ENCODE assay signal across 1 cellular context in the genomic region with DNA sequence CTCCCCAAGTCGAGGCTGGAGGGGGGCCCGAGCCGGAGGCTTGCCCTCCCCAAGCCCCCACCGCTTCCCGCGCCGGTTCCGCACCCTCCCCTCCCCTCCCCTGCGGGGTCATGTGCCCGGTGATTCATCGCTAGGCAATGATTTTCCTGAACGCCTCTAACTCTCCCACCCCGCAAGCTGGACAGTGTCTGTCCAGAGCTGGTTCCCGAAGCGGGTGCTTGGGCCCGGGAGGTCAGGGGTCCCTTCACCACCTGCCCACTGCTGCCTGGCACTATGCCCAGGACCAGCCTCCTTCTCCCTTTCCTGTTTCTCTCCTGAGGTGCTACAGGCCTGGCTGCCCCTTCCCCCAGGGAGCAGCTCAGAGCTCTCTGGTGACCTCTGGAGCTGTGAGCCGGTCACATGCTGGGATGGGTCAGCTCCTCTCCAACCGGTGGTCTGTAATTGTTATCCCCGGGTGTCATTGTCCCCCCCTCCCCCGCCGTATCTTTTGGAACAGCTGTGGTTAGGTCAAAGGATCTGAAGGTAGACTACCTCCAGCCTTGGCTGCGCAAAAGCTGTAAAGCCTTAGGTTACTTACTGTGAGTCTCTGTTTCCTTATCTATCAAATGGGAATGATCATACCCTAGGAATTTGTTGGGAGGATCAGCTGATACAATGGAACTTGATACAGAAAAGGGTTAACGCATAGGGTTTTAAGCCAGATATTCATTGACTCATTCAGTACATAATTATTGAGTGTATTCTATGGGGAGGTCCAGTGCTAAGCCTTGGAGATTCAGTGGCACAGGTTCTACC.
A peak's percentile ranks its signal among the peaks of the same experiment; 100 is the strongest.
TF ChIP-seq lines count a peak whose summit lies in the region.

No MANE protein-coding gene starts in this region.

TF ChIP-seq in K562, 482 proteins besides CTCF, POLR2A, EP300 and RAD21 (continued from another document and continues in another):
- TF ChIP-seq, protein P1, sequence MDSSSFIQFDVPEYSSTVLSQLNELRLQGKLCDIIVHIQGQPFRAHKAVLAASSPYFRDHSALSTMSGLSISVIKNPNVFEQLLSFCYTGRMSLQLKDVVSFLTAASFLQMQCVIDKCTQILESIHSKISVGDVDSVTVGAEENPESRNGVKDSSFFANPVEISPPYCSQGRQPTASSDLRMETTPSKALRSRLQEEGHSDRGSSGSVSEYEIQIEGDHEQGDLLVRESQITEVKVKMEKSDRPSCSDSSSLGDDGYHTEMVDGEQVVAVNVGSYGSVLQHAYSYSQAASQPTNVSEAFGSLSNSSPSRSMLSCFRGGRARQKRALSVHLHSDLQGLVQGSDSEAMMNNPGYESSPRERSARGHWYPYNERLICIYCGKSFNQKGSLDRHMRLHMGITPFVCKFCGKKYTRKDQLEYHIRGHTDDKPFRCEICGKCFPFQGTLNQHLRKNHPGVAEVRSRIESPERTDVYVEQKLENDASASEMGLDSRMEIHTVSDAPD (CRISPR knock-in tag; IDR thresholded peaks at IDR 0.05): no peak
- TF ChIP-seq MAFF (IDR thresholded peaks at IDR 0.05; ENCODE audit: low read length) (no peak), L3MBTL2 (IDR thresholded peaks at IDR 0.05) (no peak), ARNT (IDR thresholded peaks at IDR 0.05) (no peak), ZNF165 (CRISPR knock-in tag; IDR thresholded peaks at IDR 0.05; ENCODE audit: borderline replicate concordance) (no peak), HMG20B (CRISPR knock-in tag; IDR thresholded peaks at IDR 0.05) (no peak), CHD1 (IDR thresholded peaks at IDR 0.05; ENCODE audit: low read length) (peak; percentile 36), SREBF1 (IDR thresholded peaks at IDR 0.05; ENCODE audit: borderline replicate concordance, low read depth, low read length) (no peak), TAF1 (IDR thresholded peaks at IDR 0.05; ENCODE audit: control insufficient read depth, extremely low read depth, insufficient read depth, low read length, severe bottlenecking) (peak; percentile 20), TRIM28 (IDR thresholded peaks at IDR 0.05) (no peak), NFXL1 (CRISPR knock-in tag; IDR thresholded peaks at IDR 0.05) (no peak), POLR2H (tag; IDR thresholded peaks at IDR 0.05; ENCODE audit: low read depth) (no peak), ZNF77 (CRISPR knock-in tag; IDR thresholded peaks at IDR 0.05) (no peak), PCBP1 (IDR thresholded peaks at IDR 0.05; ENCODE audit: low read depth, low read length, poor library complexity, severe bottlenecking) (peak; percentile 0), GTF2E2 (tag; IDR thresholded peaks at IDR 0.05) (no peak), CHD4 (IDR thresholded peaks at IDR 0.05; ENCODE audit: insufficient read depth, insufficient replicate concordance, low read depth, low read length, poor library complexity, severe bottlenecking) (no peak), GATAD2A (IDR thresholded peaks at IDR 0.05) (no peak), MYNN (IDR thresholded peaks at IDR 0.05) (no peak), MYNN (CRISPR knock-in tag; IDR thresholded peaks at IDR 0.05) (no peak), SP2 (IDR thresholded peaks at IDR 0.05; ENCODE audit: extremely low read depth, low read depth, low read length, poor library complexity, severe bottlenecking) (no peak), POLR2AphosphoS5 (IDR thresholded peaks at IDR 0.05; ENCODE audit: control insufficient read depth, insufficient read depth, low read depth, low read length) (0 out of 2 replicates have a peak, but pooled peaks have one; percentile 23), ZNF23 (CRISPR knock-in tag; IDR thresholded peaks at IDR 0.05) (no peak), ZKSCAN8 (CRISPR knock-in tag; IDR thresholded peaks at IDR 0.05) (no peak), RUNX1 (IDR thresholded peaks at IDR 0.05; ENCODE audit: low read depth) (no peak), BACH1 (tag; IDR thresholded peaks at IDR 0.05) (no peak), NFIC (IDR thresholded peaks at IDR 0.05) (peak; percentile 79), BRF1 (IDR thresholded peaks at IDR 0.05; ENCODE audit: borderline replicate concordance, extremely low read depth, insufficient read length) (no peak), TEAD1 (CRISPR knock-in tag; IDR thresholded peaks at IDR 0.05) (no peak), PML (IDR thresholded peaks at IDR 0.05; ENCODE audit: low read length) (peak; percentile 11; the same call in 1 of the 2 replicates), SMARCA5 (IDR thresholded peaks at IDR 0.05) (0 out of 2 replicates have a peak, but pooled peaks have one; percentile 24)
- TF ChIP-seq, protein P2, sequence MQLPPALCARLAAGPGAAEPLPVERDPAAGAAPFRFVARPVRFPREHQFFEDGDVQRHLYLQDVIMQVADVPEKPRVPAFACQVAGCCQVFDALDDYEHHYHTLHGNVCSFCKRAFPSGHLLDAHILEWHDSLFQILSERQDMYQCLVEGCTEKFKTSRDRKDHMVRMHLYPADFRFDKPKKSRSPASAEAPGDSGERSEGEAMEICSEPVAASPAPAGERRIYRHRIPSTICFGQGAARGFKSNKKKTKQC (CRISPR knock-in tag; IDR thresholded peaks at IDR 0.05): no peak
- TF ChIP-seq, protein P3, sequence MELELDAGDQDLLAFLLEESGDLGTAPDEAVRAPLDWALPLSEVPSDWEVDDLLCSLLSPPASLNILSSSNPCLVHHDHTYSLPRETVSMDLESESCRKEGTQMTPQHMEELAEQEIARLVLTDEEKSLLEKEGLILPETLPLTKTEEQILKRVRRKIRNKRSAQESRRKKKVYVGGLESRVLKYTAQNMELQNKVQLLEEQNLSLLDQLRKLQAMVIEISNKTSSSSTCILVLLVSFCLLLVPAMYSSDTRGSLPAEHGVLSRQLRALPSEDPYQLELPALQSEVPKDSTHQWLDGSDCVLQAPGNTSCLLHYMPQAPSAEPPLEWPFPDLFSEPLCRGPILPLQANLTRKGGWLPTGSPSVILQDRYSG (tag; conservative IDR thresholded peaks at IDR 0.05; ENCODE audit: low read depth): no peak
- TF ChIP-seq, protein P4, sequence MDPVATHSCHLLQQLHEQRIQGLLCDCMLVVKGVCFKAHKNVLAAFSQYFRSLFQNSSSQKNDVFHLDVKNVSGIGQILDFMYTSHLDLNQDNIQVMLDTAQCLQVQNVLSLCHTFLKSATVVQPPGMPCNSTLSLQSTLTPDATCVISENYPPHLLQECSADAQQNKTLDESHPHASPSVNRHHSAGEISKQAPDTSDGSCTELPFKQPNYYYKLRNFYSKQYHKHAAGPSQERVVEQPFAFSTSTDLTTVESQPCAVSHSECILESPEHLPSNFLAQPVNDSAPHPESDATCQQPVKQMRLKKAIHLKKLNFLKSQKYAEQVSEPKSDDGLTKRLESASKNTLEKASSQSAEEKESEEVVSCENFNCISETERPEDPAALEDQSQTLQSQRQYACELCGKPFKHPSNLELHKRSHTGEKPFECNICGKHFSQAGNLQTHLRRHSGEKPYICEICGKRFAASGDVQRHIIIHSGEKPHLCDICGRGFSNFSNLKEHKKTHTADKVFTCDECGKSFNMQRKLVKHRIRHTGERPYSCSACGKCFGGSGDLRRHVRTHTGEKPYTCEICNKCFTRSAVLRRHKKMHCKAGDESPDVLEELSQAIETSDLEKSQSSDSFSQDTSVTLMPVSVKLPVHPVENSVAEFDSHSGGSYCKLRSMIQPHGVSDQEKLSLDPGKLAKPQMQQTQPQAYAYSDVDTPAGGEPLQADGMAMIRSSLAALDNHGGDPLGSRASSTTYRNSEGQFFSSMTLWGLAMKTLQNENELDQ (CRISPR knock-in tag; IDR thresholded peaks at IDR 0.05; ENCODE audit: borderline replicate concordance): no peak
- TF ChIP-seq, protein P5, sequence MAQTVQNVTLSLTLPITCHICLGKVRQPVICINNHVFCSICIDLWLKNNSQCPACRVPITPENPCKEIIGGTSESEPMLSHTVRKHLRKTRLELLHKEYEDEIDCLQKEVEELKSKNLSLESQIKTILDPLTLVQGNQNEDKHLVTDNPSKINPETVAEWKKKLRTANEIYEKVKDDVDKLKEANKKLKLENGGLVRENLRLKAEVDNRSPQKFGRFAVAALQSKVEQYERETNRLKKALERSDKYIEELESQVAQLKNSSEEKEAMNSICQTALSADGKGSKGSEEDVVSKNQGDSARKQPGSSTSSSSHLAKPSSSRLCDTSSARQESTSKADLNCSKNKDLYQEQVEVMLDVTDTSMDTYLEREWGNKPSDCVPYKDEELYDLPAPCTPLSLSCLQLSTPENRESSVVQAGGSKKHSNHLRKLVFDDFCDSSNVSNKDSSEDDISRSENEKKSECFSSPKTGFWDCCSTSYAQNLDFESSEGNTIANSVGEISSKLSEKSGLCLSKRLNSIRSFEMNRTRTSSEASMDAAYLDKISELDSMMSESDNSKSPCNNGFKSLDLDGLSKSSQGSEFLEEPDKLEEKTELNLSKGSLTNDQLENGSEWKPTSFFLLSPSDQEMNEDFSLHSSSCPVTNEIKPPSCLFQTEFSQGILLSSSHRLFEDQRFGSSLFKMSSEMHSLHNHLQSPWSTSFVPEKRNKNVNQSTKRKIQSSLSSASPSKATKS (CRISPR knock-in tag; IDR thresholded peaks at IDR 0.05): no peak
- TF ChIP-seq, protein P6, sequence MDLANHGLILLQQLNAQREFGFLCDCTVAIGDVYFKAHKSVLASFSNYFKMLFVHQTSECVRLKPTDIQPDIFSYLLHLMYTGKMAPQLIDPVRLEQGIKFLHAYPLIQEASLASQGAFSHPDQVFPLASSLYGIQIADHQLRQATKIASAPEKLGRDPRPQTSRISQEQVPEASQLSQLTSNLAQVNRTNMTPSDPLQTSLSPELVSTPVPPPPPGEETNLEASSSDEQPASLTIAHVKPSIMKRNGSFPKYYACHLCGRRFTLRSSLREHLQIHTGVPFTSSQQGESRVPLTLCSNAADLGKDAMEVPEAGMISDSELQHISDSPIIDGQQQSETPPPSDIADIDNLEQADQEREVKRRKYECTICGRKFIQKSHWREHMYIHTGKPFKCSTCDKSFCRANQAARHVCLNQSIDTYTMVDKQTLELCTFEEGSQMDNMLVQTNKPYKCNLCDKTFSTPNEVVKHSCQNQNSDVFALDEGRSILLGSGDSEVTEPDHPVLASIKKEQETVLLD (IDR thresholded peaks at IDR 0.05): 0 out of 2 replicates have a peak, but pooled peaks have one; percentile 8
- TF ChIP-seq, protein P7, sequence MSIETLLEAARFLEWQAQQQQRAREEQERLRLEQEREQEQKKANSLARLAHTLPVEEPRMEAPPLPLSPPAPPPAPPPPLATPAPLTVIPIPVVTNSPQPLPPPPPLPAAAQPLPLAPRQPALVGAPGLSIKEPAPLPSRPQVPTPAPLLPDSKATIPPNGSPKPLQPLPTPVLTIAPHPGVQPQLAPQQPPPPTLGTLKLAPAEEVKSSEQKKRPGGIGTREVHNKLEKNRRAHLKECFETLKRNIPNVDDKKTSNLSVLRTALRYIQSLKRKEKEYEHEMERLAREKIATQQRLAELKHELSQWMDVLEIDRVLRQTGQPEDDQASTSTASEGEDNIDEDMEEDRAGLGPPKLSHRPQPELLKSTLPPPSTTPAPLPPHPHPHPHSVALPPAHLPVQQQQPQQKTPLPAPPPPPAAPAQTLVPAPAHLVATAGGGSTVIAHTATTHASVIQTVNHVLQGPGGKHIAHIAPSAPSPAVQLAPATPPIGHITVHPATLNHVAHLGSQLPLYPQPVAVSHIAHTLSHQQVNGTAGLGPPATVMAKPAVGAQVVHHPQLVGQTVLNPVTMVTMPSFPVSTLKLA (conservative IDR thresholded peaks at IDR 0.05): peak; percentile 49 to 62
- TF ChIP-seq, protein P8, sequence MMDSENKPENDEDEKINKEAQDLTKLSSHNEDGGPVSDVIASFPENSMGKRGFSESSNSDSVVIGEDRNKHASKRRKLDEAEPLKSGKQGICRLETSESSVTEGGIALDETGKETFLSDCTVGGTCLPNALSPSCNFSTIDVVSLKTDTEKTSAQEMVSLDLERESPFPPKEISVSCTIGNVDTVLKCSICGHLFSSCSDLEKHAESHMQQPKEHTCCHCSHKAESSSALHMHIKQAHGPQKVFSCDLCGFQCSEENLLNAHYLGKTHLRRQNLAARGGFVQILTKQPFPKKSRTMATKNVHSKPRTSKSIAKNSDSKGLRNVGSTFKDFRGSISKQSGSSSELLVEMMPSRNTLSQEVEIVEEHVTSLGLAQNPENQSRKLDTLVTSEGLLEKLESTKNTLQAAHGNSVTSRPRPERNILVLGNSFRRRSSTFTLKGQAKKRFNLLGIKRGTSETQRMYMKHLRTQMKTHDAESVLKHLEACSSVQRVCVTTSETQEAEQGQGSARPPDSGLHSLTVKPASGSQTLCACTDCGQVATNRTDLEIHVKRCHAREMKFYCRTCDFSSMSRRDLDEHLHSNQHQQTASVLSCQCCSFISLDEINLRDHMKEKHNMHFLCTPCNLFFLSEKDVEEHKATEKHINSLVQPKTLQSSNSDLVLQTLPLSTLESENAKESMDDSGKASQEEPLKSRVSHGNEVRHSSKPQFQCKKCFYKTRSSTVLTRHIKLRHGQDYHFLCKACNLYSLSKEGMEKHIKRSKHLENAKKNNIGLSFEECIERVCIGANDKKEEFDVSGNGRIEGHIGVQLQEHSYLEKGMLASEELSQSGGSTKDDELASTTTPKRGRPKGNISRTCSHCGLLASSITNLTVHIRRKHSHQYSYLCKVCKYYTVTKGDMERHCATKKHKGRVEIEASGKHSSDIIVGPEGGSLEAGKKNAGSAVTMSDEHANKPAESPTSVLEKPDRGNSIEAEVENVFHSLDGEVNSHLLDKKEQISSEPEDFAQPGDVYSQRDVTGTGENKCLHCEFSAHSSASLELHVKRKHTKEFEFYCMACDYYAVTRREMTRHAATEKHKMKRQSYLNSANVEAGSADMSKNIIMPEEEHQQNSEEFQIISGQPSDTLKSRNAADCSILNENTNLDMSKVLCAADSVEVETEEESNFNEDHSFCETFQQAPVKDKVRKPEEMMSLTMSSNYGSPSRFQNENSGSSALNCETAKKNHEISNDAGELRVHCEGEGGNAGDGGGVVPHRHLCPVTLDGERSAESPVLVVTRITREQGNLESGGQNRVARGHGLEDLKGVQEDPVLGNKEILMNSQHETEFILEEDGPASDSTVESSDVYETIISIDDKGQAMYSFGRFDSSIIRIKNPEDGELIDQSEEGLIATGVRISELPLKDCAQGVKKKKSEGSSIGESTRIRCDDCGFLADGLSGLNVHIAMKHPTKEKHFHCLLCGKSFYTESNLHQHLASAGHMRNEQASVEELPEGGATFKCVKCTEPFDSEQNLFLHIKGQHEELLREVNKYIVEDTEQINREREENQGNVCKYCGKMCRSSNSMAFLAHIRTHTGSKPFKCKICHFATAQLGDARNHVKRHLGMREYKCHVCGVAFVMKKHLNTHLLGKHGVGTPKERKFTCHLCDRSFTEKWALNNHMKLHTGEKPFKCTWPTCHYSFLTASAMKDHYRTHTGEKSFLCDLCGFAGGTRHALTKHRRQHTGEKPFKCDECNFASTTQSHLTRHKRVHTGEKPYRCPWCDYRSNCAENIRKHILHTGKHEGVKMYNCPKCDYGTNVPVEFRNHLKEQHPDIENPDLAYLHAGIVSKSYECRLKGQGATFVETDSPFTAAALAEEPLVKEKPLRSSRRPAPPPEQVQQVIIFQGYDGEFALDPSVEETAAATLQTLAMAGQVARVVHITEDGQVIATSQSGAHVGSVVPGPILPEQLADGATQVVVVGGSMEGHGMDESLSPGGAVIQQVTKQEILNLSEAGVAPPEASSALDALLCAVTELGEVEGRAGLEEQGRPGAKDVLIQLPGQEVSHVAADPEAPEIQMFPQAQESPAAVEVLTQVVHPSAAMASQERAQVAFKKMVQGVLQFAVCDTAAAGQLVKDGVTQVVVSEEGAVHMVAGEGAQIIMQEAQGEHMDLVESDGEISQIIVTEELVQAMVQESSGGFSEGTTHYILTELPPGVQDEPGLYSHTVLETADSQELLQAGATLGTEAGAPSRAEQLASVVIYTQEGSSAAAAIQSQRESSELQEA (IDR thresholded peaks at IDR 0.05; ENCODE audit: low read depth): no peak
- TF ChIP-seq, protein P9, sequence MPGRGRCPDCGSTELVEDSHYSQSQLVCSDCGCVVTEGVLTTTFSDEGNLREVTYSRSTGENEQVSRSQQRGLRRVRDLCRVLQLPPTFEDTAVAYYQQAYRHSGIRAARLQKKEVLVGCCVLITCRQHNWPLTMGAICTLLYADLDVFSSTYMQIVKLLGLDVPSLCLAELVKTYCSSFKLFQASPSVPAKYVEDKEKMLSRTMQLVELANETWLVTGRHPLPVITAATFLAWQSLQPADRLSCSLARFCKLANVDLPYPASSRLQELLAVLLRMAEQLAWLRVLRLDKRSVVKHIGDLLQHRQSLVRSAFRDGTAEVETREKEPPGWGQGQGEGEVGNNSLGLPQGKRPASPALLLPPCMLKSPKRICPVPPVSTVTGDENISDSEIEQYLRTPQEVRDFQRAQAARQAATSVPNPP (IDR thresholded peaks at IDR 0.05; ENCODE audit: borderline replicate concordance, insufficient read depth, insufficient read length): no peak
